Comparison of ENCODE assay signal across 9 cellular contexts in genomic region chr22:19663286-19663815, GRCh38. TPM values are rescaled to one million over a fixed set of nuclear protein-coding genes. Genes with fewer than 3 reads are reported as not detected.
DNase-seq lines count a peak whose midpoint lies in the region; ATAC-seq, FAIRE-seq and TF ChIP-seq lines count a peak whose summit lies in the region.
"Had no signal": no experiment of that assay in that cellular context is flagged by ENCODE, and none has a peak within 500 bp of the region (broad histone marks: within the 10 kb centered on the region; RNA-seq: fewer than 3 reads in every experiment).

No MANE protein-coding gene starts in this region.

- no peak for FAIRE-seq in GM19239 (lab: Jason Lieb, UNC)

- TF ChIP-seq EP300 in Ishikawa (IDR thresholded peaks at IDR 0.05; ENCODE audit: borderline replicate concordance): no peak

- H3K36me3 ChIP-seq in adrenal gland (replicated peaks in 1 of 2): no peaks in the 10 kb centered on the region

- ATAC-seq in HG02840 (IDR thresholded peaks at IDR 0.05; ENCODE audit: low FRiP score, unreplicated experiment) (no peak), HG02852 (IDR thresholded peaks at IDR 0.05; ENCODE audit: unreplicated experiment) (no peak), GM19452 (IDR thresholded peaks at IDR 0.05; ENCODE audit: unreplicated experiment) (no peak)

- no peaks in the 10 kb centered on the region for H3K27me3 ChIP-seq in adrenal gland

- no peak for TF ChIP-seq CTCF in adrenal gland (IDR thresholded peaks at IDR 0.05)

- no peak for TF ChIP-seq RAD21 in Ishikawa (IDR thresholded peaks at IDR 0.05; ENCODE audit: low read depth)

- no peaks in the 10 kb centered on the region for H3K9me3 ChIP-seq in adrenal gland (replicated peaks in 1 of 3)

- DNase-seq in AML-193 (lab: John Stamatoyannopoulos, UW): peak; percentile 85 to 90
- peak; percentile 68 to 90 (median 86) for DNase-seq in adrenal gland
- DNase-seq in left kidney (ENCODE audit: low read depth, low spot score): peak; percentile 54
- DNase-seq in GM19239 (ENCODE audit: insufficient read length, low spot score): no peak

- peak overlapping the region in 1 of 5 donors; percentile 24 for H3K27ac ChIP-seq in adrenal gland
- H3K27ac ChIP-seq: parathyroid adenoma had no signal

- WGBS in adrenal gland, 4 donors: 9 to 14% (median 13%) methylated on average over 6 of the region's 6 CpGs

- intact Hi-C loops in adrenal gland (cut with DNase I): no loop called here

- no peak for TF ChIP-seq POLR2A in adrenal gland (IDR thresholded peaks at IDR 0.05)

- peaks cover 5 to 14% of the 10 kb centered on the region in 2 donors for H3K4me1 ChIP-seq in adrenal gland (replicated peaks in 1 of 2)

- H3K4me3 ChIP-seq in adrenal gland: no peak overlapping the region

TF ChIP-seq in Ishikawa, 13 proteins besides CTCF, POLR2A, EP300 and RAD21:
- no peak for TF ChIP-seq YY1 (IDR thresholded peaks at IDR 0.05; ENCODE audit: low read depth)
- TF ChIP-seq MAX (IDR thresholded peaks at IDR 0.05): peak; percentile 70
- peak; percentile 61 for TF ChIP-seq NFIC (IDR thresholded peaks at IDR 0.05)
- 0 out of 2 replicates have a peak, but pooled peaks have one; percentile 25 for TF ChIP-seq USF1 (IDR thresholded peaks at IDR 0.05)
- TF ChIP-seq TEAD4 (IDR thresholded peaks at IDR 0.05): no peak
- TF ChIP-seq ZBTB7A (IDR thresholded peaks at IDR 0.05; ENCODE audit: low read depth): no peak

RNA-seq across cellular contexts. Expression of gene SEPTIN5, which starts 51.0 kb away (rescaled TPM):
- total RNA-seq in adrenal gland: 10 to 100 TPM in 5 of 8 donors, 1 to 10 TPM in 3; 3.7 to 67.7 (median 12.4) TPM
- 10 to 100 TPM; 10.7 to 73.4 (median 18.8) TPM for polyA plus RNA-seq in adrenal gland

RNA-seq across cellular contexts. Expression of gene GP1BB, which starts 60.0 kb away (rescaled TPM):
- 1 to 10 TPM in 6 of 8 donors, under 1 TPM in 1, not detected in 1; 0.42 to 6.6 (median 4.1) TPM for total RNA-seq in adrenal gland
- 10 to 100 TPM in 2 of 3 donors, not detected in 1; 12.4 to 29.8 TPM for polyA plus RNA-seq in adrenal gland
